Comparison of ENCODE assay signal across 8 cellular contexts in the genomic region with DNA sequence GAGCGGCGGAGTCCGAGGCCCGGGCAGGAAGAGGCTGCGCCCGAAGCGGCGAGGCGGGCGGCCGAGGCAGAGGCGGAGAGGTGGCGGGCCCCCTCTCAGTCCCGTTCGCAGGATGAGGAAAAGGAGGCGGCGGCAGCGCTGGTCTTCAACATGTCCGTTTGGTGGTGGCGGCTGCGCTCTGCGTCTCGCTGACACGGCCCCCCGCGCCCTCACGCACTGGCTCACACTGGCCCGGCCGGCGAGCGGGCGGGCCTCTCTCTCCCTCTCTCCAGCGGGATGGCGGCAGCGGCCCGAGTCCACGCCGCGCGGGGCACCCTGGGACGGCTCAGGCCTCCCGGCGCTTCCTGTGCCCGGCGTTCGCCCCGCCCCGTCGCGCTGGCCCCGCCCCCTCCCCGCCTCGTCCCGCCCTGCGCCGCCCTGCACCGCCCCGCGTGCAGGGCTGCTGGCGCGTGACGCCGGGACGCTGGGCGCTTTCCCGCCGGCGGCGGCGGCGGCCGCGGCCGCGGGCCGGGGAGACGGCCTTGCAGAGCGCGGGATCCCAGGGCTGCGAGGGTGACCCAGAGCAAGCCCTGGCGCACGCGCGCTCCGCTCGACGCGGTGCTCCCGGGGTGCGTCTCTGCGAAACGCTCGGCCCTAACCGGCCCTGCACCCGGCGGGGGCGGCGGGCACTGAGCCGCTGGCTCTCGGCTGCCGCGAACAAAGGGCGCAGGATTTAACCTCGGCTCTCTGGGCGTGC. TPM values are rescaled to one million over a fixed set of nuclear protein-coding genes. Genes with fewer than 3 reads are reported as not detected.
A peak's percentile ranks its signal among the peaks of the same experiment; 100 is the strongest.
DNase-seq lines count a peak whose midpoint lies in the region; ATAC-seq lines count a peak whose summit lies in the region.

SCAF4 (minus strand) TSS at position 317 of the 736 bp plus-strand sequence. CDS start 426 bp downstream, outside the sequence.

- H3K9me3 ChIP-seq in BLaER1 treated with 17β-estradiol and CSF1 and Interleukin-3, amounts not matched to agents 10 nM and 100 nM (replicated peaks in 1 of 11) = peaks cover 0 to 12% (median 7%) of the 10 kb centered on the region in 11 experiments; a peak in 14 of 22 replicates

- H3K9ac ChIP-seq in BLaER1 treated with 17β-estradiol and CSF1 and Interleukin-3, amounts not matched to agents 10 nM and 100 nM = peak within 1 kb of the TSS; percentile 95 to 100 (median 99)

- peak; percentile 84 for DNase-seq in GM19240 (ENCODE audit: insufficient read length, low spot score)
- DNase-seq in NCI-H510A (lab: John Stamatoyannopoulos, UW) = peak; percentile 79
- DNase-seq in activated CD4-positive, alpha-beta T cell treated with anti-CD3 and anti-CD28 coated beads for 48 hours = peak; percentile 82
- DNase-seq in cortex of kidney (lab: John Stamatoyannopoulos, UW) = peak; percentile 48
- peak; percentile 94 for DNase-seq in left lobe of liver (ENCODE audit: low spot score)
- DNase-seq in stimulated activated CD4-positive, alpha-beta T cell treated with anti-CD3 and anti-CD28 coated beads, Interleukin-2, amount 100 ng/mL, for 24 hours = peak; percentile 80 to 85

- H3K27me3 ChIP-seq in BLaER1 treated with 17β-estradiol and CSF1 and Interleukin-3, amounts not matched to agents 10 nM and 100 nM = no peaks in the 10 kb centered on the region

- ATAC-seq in HG03442 (IDR thresholded peaks at IDR 0.05; ENCODE audit: unreplicated experiment) (peak; percentile 80), left lobe of liver (peak; percentile 81)

- peaks cover 50 to 69% (median 58%) of the 10 kb centered on the region in 10 experiments for H3K4me1 ChIP-seq in BLaER1 treated with 17β-estradiol and CSF1 and Interleukin-3, amounts not matched to agents 10 nM and 100 nM

- peaks cover 6 to 27% (median 19%) of the 10 kb centered on the region in 11 experiments; a peak in 21 of 22 replicates for H3K36me3 ChIP-seq in BLaER1 treated with 17β-estradiol and CSF1 and Interleukin-3, amounts not matched to agents 10 nM and 100 nM

- H3K27ac ChIP-seq in BLaER1 treated with 17β-estradiol and CSF1 and Interleukin-3, amounts not matched to agents 10 nM and 100 nM = peak within 1 kb of the TSS; percentile 95 to 99 (median 99)

- H4K20me1 ChIP-seq in BLaER1 treated with 17β-estradiol and CSF1 and Interleukin-3, amounts not matched to agents 10 nM and 100 nM = peaks cover 40 to 49% (median 41%) of the 10 kb centered on the region in 11 experiments

- H3K4me3 ChIP-seq in BLaER1 treated with 17β-estradiol and CSF1 and Interleukin-3, amounts not matched to agents 10 nM and 100 nM = peak within 1 kb of the TSS; percentile 91 to 99 (median 98)

- peak within 1 kb of the TSS; percentile 89 to 98 (median 92) for H3K4me2 ChIP-seq in BLaER1 treated with 17β-estradiol and CSF1 and Interleukin-3, amounts not matched to agents 10 nM and 100 nM

RNA-seq across cellular contexts. Expression of gene SCAF4, which starts in this region (rescaled TPM):
- total RNA-seq in left lobe of liver = 14.2 TPM

Comparison
In these comparisons a context has a peak if more than half of its experiments do, and no peak if none do; other contexts are left out.
1. Peak in every context shown above with its lines: DNase-seq, ATAC-seq, H3K4me3 ChIP-seq and H3K27ac ChIP-seq.